ENCODE assay signal across 18 cellular contexts in the genomic region with DNA sequence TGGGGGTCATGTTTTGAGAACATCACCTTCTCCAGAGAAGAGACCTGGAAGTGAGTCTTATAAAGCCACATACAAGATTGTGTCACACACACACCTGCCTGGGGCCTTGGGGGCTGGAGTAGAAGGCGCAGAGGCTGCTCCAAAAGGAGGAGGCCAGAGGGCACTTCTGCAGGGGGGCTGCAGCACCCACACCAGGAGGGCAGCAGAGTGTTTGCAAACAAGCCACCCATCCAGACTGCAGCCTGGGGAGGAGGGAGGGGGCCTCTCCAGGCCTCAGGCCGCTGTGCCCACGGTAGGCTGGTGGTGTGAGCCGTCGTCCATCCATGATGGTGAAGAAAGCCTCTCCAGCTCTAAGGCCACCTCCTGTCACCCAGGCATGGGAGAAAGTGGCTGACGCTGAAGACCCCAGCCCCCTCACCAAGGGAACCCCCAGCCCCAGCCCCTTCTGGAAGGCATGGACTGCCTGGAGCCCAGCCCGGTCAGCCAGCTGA.
A peak's percentile ranks its signal among the peaks of the same experiment; 100 is the strongest.
DNase-seq lines count a peak whose midpoint lies in the region; ATAC-seq and TF ChIP-seq lines count a peak whose summit lies in the region.
"Had no signal": no experiment of that assay in that cellular context is flagged by ENCODE, and none has a peak within 500 bp of the region (broad histone marks: within the 10 kb centered on the region; RNA-seq: fewer than 3 reads in every experiment).

No MANE protein-coding gene starts in this region.

- POLR2A ChIA-PET in CD4-positive, alpha-beta T cell (lab: Charles Lee), result no interaction called here

- H2BK15ac ChIP-seq in neuronal stem cell (ENCODE audit: low read length) (peak overlapping the region; percentile 83), mesendoderm (replicated peaks; ENCODE audit: low read depth) (no peak overlapping the region)

- H3K4me3 Mint-ChIP-seq in CD4-positive, alpha-beta T cell, result no peak overlapping the region
- H3K4me3 Mint-ChIP-seq: B cell, HFFc6 had no signal

- WGBS in hepatocyte (ENCODE audit: low lambda C conversion rate, missing lambda C conversion rate), result 94% methylated on average over 3 of the region's 7 CpGs
- no CpG with 5 or more reads among the region's 7 CpGs for WGBS in neuronal stem cell (ENCODE audit: extremely low coverage in 2 of 2, insufficient read length in 2 of 2, insufficient replicate concordance in 1 of 2), 2 donors
- WGBS in mesendoderm (ENCODE audit: extremely low coverage, insufficient coverage, low lambda C conversion rate), result no CpG with 5 or more reads among the region's 7 CpGs

- no peak overlapping the region for H3K14ac ChIP-seq in neuronal stem cell (ENCODE audit: low read length)

- H3K79me1 ChIP-seq in neuronal stem cell (ENCODE audit: low read depth, low read length) (peaks cover 4% of the 10 kb centered on the region), mesendoderm (ENCODE audit: low read length) (no peaks in the 10 kb centered on the region)

- H3K9ac ChIP-seq in BLaER1 treated with 17β-estradiol and CSF1 and Interleukin-3, amounts not matched to agents 10 nM and 100 nM, result peak overlapping the region in 2 of 11 experiments; percentile 14 to 64; a peak in 3 of 22 replicates
- H3K9ac ChIP-seq in neuronal stem cell (ENCODE audit: low read depth, low read length, poor library complexity) (peak overlapping the region; percentile 3), mesendoderm (ENCODE audit: low read length) (no peak overlapping the region)

- no peaks in the 10 kb centered on the region for H3K9me3 Mint-ChIP-seq in CD4-positive, alpha-beta T cell
- H3K9me3 Mint-ChIP-seq: HFFc6 had no signal

- H3K27ac ChIP-seq in BLaER1 treated with 17β-estradiol and CSF1 and Interleukin-3, amounts not matched to agents 10 nM and 100 nM, result peak overlapping the region in 2 of 11 experiments; percentile 61 to 69; a peak in 3 of 22 replicates
- no peak overlapping the region for H3K27ac ChIP-seq in CD4-positive, alpha-beta T cell (ENCODE audit: low read depth, low read length)
- H3K27ac ChIP-seq in hepatocyte, result peak overlapping the region; percentile 16
- no peak overlapping the region for H3K27ac ChIP-seq in neuronal stem cell (replicated peaks; ENCODE audit: low read length)
- H3K27ac ChIP-seq in mesendoderm (ENCODE audit: low read depth, low read length), result no peak overlapping the region
- H3K27ac ChIP-seq: HL-60 had no signal

- H2BK12ac ChIP-seq in neuronal stem cell (ENCODE audit: low read length), result peak overlapping the region; percentile 46

- no peak overlapping the region for H2BK5ac ChIP-seq in neuronal stem cell (ENCODE audit: low read length)
- H2BK5ac ChIP-seq in mesendoderm (ENCODE audit: low read length), result no peak overlapping the region

- no peaks in the 10 kb centered on the region for H3K27me3 Mint-ChIP-seq in CD4-positive, alpha-beta T cell

- peaks cover 73 to 96% (median 90%) of the 10 kb centered on the region in 10 experiments for H3K4me1 ChIP-seq in BLaER1 treated with 17β-estradiol and CSF1 and Interleukin-3, amounts not matched to agents 10 nM and 100 nM
- H3K4me1 ChIP-seq in hepatocyte (ENCODE audit: insufficient read depth), result peaks cover 23% of the 10 kb centered on the region
- H3K4me1 ChIP-seq in neuronal stem cell (ENCODE audit: control insufficient read depth in 2 of 2, insufficient read depth in 1 of 2, low read depth in 1 of 2, low read length in 2 of 2), result no peaks in the 10 kb centered on the region
- H3K4me1 ChIP-seq in mesendoderm (ENCODE audit: control insufficient read depth, low read depth, low read length), result no peaks in the 10 kb centered on the region

- peak overlapping the region; percentile 74 for H3K27ac Mint-ChIP-seq in CD4-positive, alpha-beta T cell
- H3K27ac Mint-ChIP-seq: B cell, HFFc6 had no signal

- no peaks in the 10 kb centered on the region for H3K9me2 ChIP-seq in hepatocyte (replicated peaks; ENCODE audit: insufficient read depth)

- no peak overlapping the region for H3K4me3 ChIP-seq in BLaER1 treated with 17β-estradiol and CSF1 and Interleukin-3, amounts not matched to agents 10 nM and 100 nM
- H3K4me3 ChIP-seq in hepatocyte (no peak overlapping the region), neuronal stem cell (ENCODE audit: low read length in 2 of 2) (no peak overlapping the region), mesendoderm (ENCODE audit: low read length) (no peak overlapping the region)
- H3K4me3 ChIP-seq: K562 had no signal

- H2AFZ ChIP-seq in hepatocyte (no peak overlapping the region), neuronal stem cell (ENCODE audit: low read length) (no peak overlapping the region)

- H4K20me1 ChIP-seq in BLaER1 treated with 17β-estradiol and CSF1 and Interleukin-3, amounts not matched to agents 10 nM and 100 nM, result peaks cover 0 to 16% (median 0%) of the 10 kb centered on the region in 11 experiments; a peak in 3 of 22 replicates
- no peaks in the 10 kb centered on the region for H4K20me1 ChIP-seq in hepatocyte (ENCODE audit: insufficient read depth, poor library complexity, severe bottlenecking)

- no peak overlapping the region for H3K23ac ChIP-seq in neuronal stem cell (ENCODE audit: low read depth, low read length, poor library complexity)
- no peak overlapping the region for H3K23ac ChIP-seq in mesendoderm (ENCODE audit: low read length)

- no peak overlapping the region for H4K91ac ChIP-seq in neuronal stem cell (ENCODE audit: low read depth, low read length, poor library complexity)

- peak overlapping the region; percentile 83 to 98 (median 91) for H3K4me2 ChIP-seq in BLaER1 treated with 17β-estradiol and CSF1 and Interleukin-3, amounts not matched to agents 10 nM and 100 nM
- H3K4me2 ChIP-seq in hepatocyte (no peak overlapping the region), neuronal stem cell (ENCODE audit: insufficient read depth, low read length, poor library complexity, severe bottlenecking) (no peak overlapping the region), mesendoderm (ENCODE audit: low read length) (no peak overlapping the region)

- intact Hi-C loops in CD4-positive, alpha-beta T cell (cut with DNase I, micrococcal nuclease), result no loop called here

- peaks cover 48% of the 10 kb centered on the region for H3K4me1 Mint-ChIP-seq in CD4-positive, alpha-beta T cell (ENCODE audit: low read depth)

- no peak overlapping the region for H3K4ac ChIP-seq in neuronal stem cell (ENCODE audit: low read length)
- no peak overlapping the region for H3K4ac ChIP-seq in mesendoderm (ENCODE audit: low read depth, low read length)

- peak overlapping the region; percentile 72 for H3K18ac ChIP-seq in neuronal stem cell (ENCODE audit: low read length)
- H3K18ac ChIP-seq in mesendoderm (ENCODE audit: low read length), result no peak overlapping the region

- H4K5ac ChIP-seq in mesendoderm (ENCODE audit: low read length), result no peak overlapping the region

- peaks cover 0 to 48% (median 5%) of the 10 kb centered on the region in 11 experiments; a peak in 12 of 22 replicates for H3K27me3 ChIP-seq in BLaER1 treated with 17β-estradiol and CSF1 and Interleukin-3, amounts not matched to agents 10 nM and 100 nM
- no peaks in the 10 kb centered on the region for H3K27me3 ChIP-seq in CD4-positive, alpha-beta T cell (ENCODE audit: control insufficient read depth, insufficient read depth, low read length)
- H3K27me3 ChIP-seq in hepatocyte (no peaks in the 10 kb centered on the region), neuronal stem cell (ENCODE audit: control insufficient read depth in 3 of 3, insufficient read depth in 3 of 3, low read depth in 1 of 3, low read length in 3 of 3) (peaks cover 0 to 11% (median 0%) of the 10 kb centered on the region in 3 experiments), mesendoderm (ENCODE audit: insufficient read depth, low read length, poor library complexity) (no peaks in the 10 kb centered on the region)

- CTCF ChIA-PET in CD4-positive, alpha-beta T cell (lab: Charles Lee), result no interaction called here

- no peak overlapping the region for H4K8ac ChIP-seq in neuronal stem cell (ENCODE audit: low read depth, low read length)
- H4K8ac ChIP-seq in mesendoderm (ENCODE audit: low read depth, low read length), result no peak overlapping the region

- H3K56ac ChIP-seq in mesendoderm (ENCODE audit: low read length), result no peak overlapping the region

- ATAC-seq in CD4-positive, alpha-beta T cell (ENCODE audit: poor library complexity), result no peak
- ATAC-seq in esophagus mucosa, result no peak
- ATAC-seq: K562 had no signal

- DNase-seq in CD4-positive, alpha-beta T cell, result peak in 1 of 10 experiments; percentile 2
- DNase-seq in hepatocyte (ENCODE audit: low spot score) (no peak), neuronal stem cell (ENCODE audit: low spot score) (no peak), mesendoderm (no peak), NCI-H446 treated with DMSO at 0.1 percent for 48 hours (lab: John Stamatoyannopoulos, UW) (no peak), NCI-H526 (lab: John Stamatoyannopoulos, UW) (no peak)
- DNase-seq: DMS153, EL, HFFc6, NCI-H1048, NCI-H1694, NCI-H345, NCI-H774 had no signal

- no peaks in the 10 kb centered on the region for H3K36me3 Mint-ChIP-seq in CD4-positive, alpha-beta T cell (ENCODE audit: low read depth)

- no peaks in the 10 kb centered on the region for H3K36me3 ChIP-seq in BLaER1 treated with 17β-estradiol and CSF1 and Interleukin-3, amounts not matched to agents 10 nM and 100 nM
- no peaks in the 10 kb centered on the region for H3K36me3 ChIP-seq in hepatocyte (replicated peaks; ENCODE audit: insufficient read depth, low read depth)
- no peaks in the 10 kb centered on the region for H3K36me3 ChIP-seq in neuronal stem cell (replicated peaks in 1 of 2; ENCODE audit: control insufficient read depth in 2 of 2, insufficient read depth in 2 of 2, low read length in 2 of 2)
- no peaks in the 10 kb centered on the region for H3K36me3 ChIP-seq in mesendoderm (ENCODE audit: control insufficient read depth, insufficient read depth, low read length)

- no peaks in the 10 kb centered on the region for H3K79me2 ChIP-seq in hepatocyte
- no peaks in the 10 kb centered on the region for H3K79me2 ChIP-seq in mesendoderm (ENCODE audit: control insufficient read depth, insufficient read depth, low read length)

- H2AK5ac ChIP-seq in neuronal stem cell (ENCODE audit: low read depth, low read length), result peak overlapping the region; percentile 65
- H2AK5ac ChIP-seq in mesendoderm (ENCODE audit: low read length), result no peak overlapping the region

- no peak for TF ChIP-seq CTCF in CD4-positive, alpha-beta T cell (IDR thresholded peaks at IDR 0.05)
- no peak for TF ChIP-seq CTCF in hepatocyte (IDR thresholded peaks at IDR 0.05; ENCODE audit: poor library complexity)

- H2BK120ac ChIP-seq in neuronal stem cell (ENCODE audit: low read depth, low read length) (no peak overlapping the region), mesendoderm (ENCODE audit: low read depth, low read length) (no peak overlapping the region)

- H3K9me3 ChIP-seq in BLaER1 treated with 17β-estradiol and CSF1 and Interleukin-3, amounts not matched to agents 10 nM and 100 nM (replicated peaks in 1 of 11), result 0 out of 22 replicates have a peak, but pooled peaks cover 0 to 6% (median 0%) of the 10 kb centered on the region in 11 experiments
- H3K9me3 ChIP-seq in CD4-positive, alpha-beta T cell (ENCODE audit: control insufficient read depth, low read length), result no peaks in the 10 kb centered on the region
- H3K9me3 ChIP-seq in hepatocyte (ENCODE audit: low read depth) (no peaks in the 10 kb centered on the region), neuronal stem cell (replicated peaks in 1 of 2; ENCODE audit: control insufficient read depth in 2 of 2, insufficient read depth in 1 of 2, low read depth in 1 of 2, low read length in 2 of 2) (peaks cover 0 to 3% of the 10 kb centered on the region in 2 donors)

Comparison
In these comparisons a context has a peak if more than half of its experiments do, and no peak if none do; other contexts are left out.
1. H3K4me2 ChIP-seq: peak in BLaER1 treated with 17β-estradiol and CSF1 and Interleukin-3, amounts not matched to agents 10 nM and 100 nM (11 of 11); none in hepatocyte (single experiment), neuronal stem cell (single experiment) and mesendoderm (single experiment).